In the genomic region with DNA sequence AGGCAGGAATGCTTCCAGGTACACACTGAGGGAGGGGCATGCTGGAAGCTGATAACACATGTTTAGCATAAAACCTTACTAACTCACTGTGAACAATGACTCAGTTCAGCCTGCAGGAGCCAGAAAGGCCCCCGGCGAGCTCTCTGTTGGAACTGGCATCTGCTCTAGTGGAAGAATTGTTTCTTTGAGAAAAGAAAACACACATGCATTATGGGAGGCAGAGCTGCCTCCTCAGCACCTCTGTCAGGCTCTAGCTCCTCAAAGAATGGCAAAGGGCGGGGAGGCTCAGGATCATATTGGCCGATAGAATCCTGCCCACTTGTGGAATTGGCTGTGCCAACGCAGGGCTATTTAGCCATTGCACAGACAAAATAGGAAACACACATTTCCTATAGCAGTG, we compare ENCODE assay signal across 13 cellular contexts.
DNase-seq lines count a peak whose midpoint lies in the region; ATAC-seq and TF ChIP-seq lines count a peak whose summit lies in the region.
"Had no signal": no experiment of that assay in that cellular context is flagged by ENCODE, and none has a peak within 500 bp of the region (broad histone marks: within the 10 kb centered on the region; RNA-seq: fewer than 3 reads in every experiment).

No MANE protein-coding gene starts in this region.

- H2AFZ ChIP-seq in smooth muscle cell (ENCODE audit: low read depth): no peak overlapping the region

- H3K4me1 ChIP-seq in body of pancreas: peaks cover 30% of the 10 kb centered on the region
- no peaks in the 10 kb centered on the region for H3K4me1 ChIP-seq in psoas muscle
- peaks cover 5% of the 10 kb centered on the region for H3K4me1 ChIP-seq in smooth muscle cell (ENCODE audit: low read depth)

- TF ChIP-seq POLR2A in body of pancreas (IDR thresholded peaks at IDR 0.05): no peak

- H3K27ac Mint-ChIP-seq in stimulated activated memory B cell treated with anti-CD40 and anti-IgM and Interleukin-4, amounts not matched to agents 10 μg/mL and 1 μg/mL and 100 μg/mL, for 72 hours: no peak overlapping the region
- H3K27ac Mint-ChIP-seq: T-helper 2 cell treated with Interferon-gamma antibody and Interleukin-4, amounts not matched to agents 5 μg/mL and 100 μg/mL, for 36 hours had no signal

- H3K4me2 ChIP-seq in smooth muscle cell: no peak overlapping the region

- ATAC-seq in body of pancreas (peak; percentile 82), psoas muscle (no peak)
- no peak for ATAC-seq in stimulated activated memory B cell treated with anti-CD40 and anti-IgM and Interleukin-4, amounts not matched to agents 10 μg/mL and 1 μg/mL and 100 μg/mL, for 72 hours
- ATAC-seq: HepG2, left cardiac atrium had no signal

- no peaks in the 10 kb centered on the region for H3K79me2 ChIP-seq in smooth muscle cell (ENCODE audit: low read depth)

- H3K27me3 Mint-ChIP-seq in stimulated activated memory B cell treated with anti-CD40 and anti-IgM and Interleukin-4, amounts not matched to agents 10 μg/mL and 1 μg/mL and 100 μg/mL, for 72 hours: no peaks in the 10 kb centered on the region

- 38 to 52% methylated on average over 5 of the region's 5 CpGs for WGBS in body of pancreas, 2 donors
- WGBS in psoas muscle, 3 donors: 43 to 52% (median 46%) methylated on average over 5 of the region's 5 CpGs
- 78% methylated on average over 5 of the region's 5 CpGs for WGBS in smooth muscle cell (ENCODE audit: low lambda C conversion rate)

- no peaks in the 10 kb centered on the region for H3K27me3 ChIP-seq in body of pancreas
- peaks cover 0 to 2% (median 0%) of the 10 kb centered on the region in 3 donors for H3K27me3 ChIP-seq in psoas muscle (ENCODE audit: insufficient read depth in 3 of 3, low read length in 2 of 3)
- no peaks in the 10 kb centered on the region for H3K27me3 ChIP-seq in smooth muscle cell (ENCODE audit: low read depth)
- H3K27me3 ChIP-seq: BE2C had no signal

- no peaks in the 10 kb centered on the region for H3F3A ChIP-seq in smooth muscle cell (ENCODE audit: low read depth)

- TF ChIP-seq CTCF in body of pancreas (IDR thresholded peaks at IDR 0.05) (peak in 4 of 7 experiments; percentile 33 to 51 (median 40)), psoas muscle (IDR thresholded peaks at IDR 0.05) (peak; percentile 5), smooth muscle cell (IDR thresholded peaks at IDR 0.05; ENCODE audit: borderline replicate concordance, insufficient read depth, poor library complexity, severe bottlenecking) (no peak)

- H3K4me3 ChIP-seq in body of pancreas (no peak overlapping the region), psoas muscle (no peak overlapping the region), smooth muscle cell (no peak overlapping the region)

- no peaks in the 10 kb centered on the region for H3K36me3 Mint-ChIP-seq in stimulated activated memory B cell treated with anti-CD40 and anti-IgM and Interleukin-4, amounts not matched to agents 10 μg/mL and 1 μg/mL and 100 μg/mL, for 72 hours

- H3K9me3 ChIP-seq in body of pancreas (no peaks in the 10 kb centered on the region), psoas muscle (no peaks in the 10 kb centered on the region), smooth muscle cell (replicated peaks; ENCODE audit: low read depth) (no peaks in the 10 kb centered on the region)
- H3K9me3 ChIP-seq: BE2C had no signal

- no peak overlapping the region for H3K9ac ChIP-seq in smooth muscle cell (ENCODE audit: low read depth)

- H3K36me3 ChIP-seq in body of pancreas (replicated peaks in 1 of 2; ENCODE audit: insufficient read depth in 1 of 2, low read depth in 2 of 2): no peaks in the 10 kb centered on the region
- no peaks in the 10 kb centered on the region for H3K36me3 ChIP-seq in psoas muscle (ENCODE audit: insufficient read depth in 1 of 2, low read depth in 1 of 2)
- no peaks in the 10 kb centered on the region for H3K36me3 ChIP-seq in smooth muscle cell (ENCODE audit: low read depth)
- H3K36me3 ChIP-seq: BE2C had no signal

- no peaks in the 10 kb centered on the region for H4K20me1 ChIP-seq in smooth muscle cell (ENCODE audit: low read depth)

- peak overlapping the region; percentile 27 to 62 (median 52) for H3K27ac ChIP-seq in body of pancreas
- no peak overlapping the region for H3K27ac ChIP-seq in psoas muscle
- H3K27ac ChIP-seq in smooth muscle cell (ENCODE audit: low read depth): no peak overlapping the region

- intact Hi-C loops in body of pancreas (cut with DNase I): no loop called here
- intact Hi-C loops in psoas muscle (cut with DNase I): loop anchor here in 1 of 2 donors (10.0 kb wide), 1 partner anchor 362 kb away; no protein-coding TSS in a partner anchor

- no peak overlapping the region for H3K4me3 Mint-ChIP-seq in stimulated activated memory B cell treated with anti-CD40 and anti-IgM and Interleukin-4, amounts not matched to agents 10 μg/mL and 1 μg/mL and 100 μg/mL, for 72 hours
- H3K4me3 Mint-ChIP-seq: T-helper 2 cell treated with Interferon-gamma antibody and Interleukin-4, amounts not matched to agents 5 μg/mL and 100 μg/mL, for 36 hours had no signal

- no peaks in the 10 kb centered on the region for H3K4me1 Mint-ChIP-seq in stimulated activated memory B cell treated with anti-CD40 and anti-IgM and Interleukin-4, amounts not matched to agents 10 μg/mL and 1 μg/mL and 100 μg/mL, for 72 hours

- DNase-seq in Daoy (ENCODE audit: low read depth): peak; percentile 69
- peak; percentile 43 to 75 (median 64) for DNase-seq in body of pancreas
- peak; percentile 92 for DNase-seq in foreskin melanocyte
- DNase-seq in psoas muscle: no peak
- DNase-seq in SKM-1 (lab: John Stamatoyannopoulos, UW; ENCODE audit: unreplicated experiment): no peak
- no peak for DNase-seq in smooth muscle cell (lab: John Stamatoyannopoulos, UW; ENCODE audit: unreplicated experiment)
- no peak for DNase-seq in AML-193 (lab: John Stamatoyannopoulos, UW)
- DNase-seq: BE2C, left cardiac atrium, NCI-H187 treated with DMSO at 0.1 percent for 48 hours had no signal

- H3K9me3 Mint-ChIP-seq in stimulated activated memory B cell treated with anti-CD40 and anti-IgM and Interleukin-4, amounts not matched to agents 10 μg/mL and 1 μg/mL and 100 μg/mL, for 72 hours: no peaks in the 10 kb centered on the region
- H3K9me3 Mint-ChIP-seq: T-helper 2 cell treated with Interferon-gamma antibody and Interleukin-4, amounts not matched to agents 5 μg/mL and 100 μg/mL, for 36 hours had no signal

Comparison
In these comparisons a context has a peak if more than half of its experiments do, and no peak if none do; other contexts are left out.
1. DNase-seq: peak in Daoy (single experiment), body of pancreas (4 of 4) and foreskin melanocyte (single experiment); none in psoas muscle (0 of 2), SKM-1 (single experiment), smooth muscle cell (single experiment) and AML-193 (0 of 2).
2. H3K27ac ChIP-seq: peak in body of pancreas (4 of 4); none in psoas muscle (single experiment) and smooth muscle cell (single experiment).